12 cellular contexts compared by ENCODE assay signal in genomic region chr5:56317923-56318561, GRCh38.
DNase-seq lines count a peak whose midpoint lies in the region; ATAC-seq and TF ChIP-seq lines count a peak whose summit lies in the region.
"Had no signal": no experiment of that assay in that cellular context is flagged by ENCODE, and none has a peak within 500 bp of the region (broad histone marks: within the 10 kb centered on the region; RNA-seq: fewer than 3 reads in every experiment).

No MANE protein-coding gene starts in this region.

- no peaks in the 10 kb centered on the region for H3K36me3 Mint-ChIP-seq in memory B cell
- H3K36me3 Mint-ChIP-seq in CD14-positive monocyte = no peaks in the 10 kb centered on the region

- intact Hi-C loops in CD14-positive monocyte (cut with micrococcal nuclease) = no loop called here

- H3K27me3 Mint-ChIP-seq in memory B cell (no peaks in the 10 kb centered on the region), CD14-positive monocyte (ENCODE audit: low read depth in 3 of 3) (peaks cover 0 to 1% (median 1%) of the 10 kb centered on the region in 3 donors)

- ATAC-seq in GM18867 (IDR thresholded peaks at IDR 0.05; ENCODE audit: unreplicated experiment) = peak; percentile 61
- peak; percentile 56 for ATAC-seq in GM21526 (IDR thresholded peaks at IDR 0.05; ENCODE audit: low FRiP score, unreplicated experiment)
- ATAC-seq in HG03135 (IDR thresholded peaks at IDR 0.05; ENCODE audit: unreplicated experiment) = peak; percentile 81
- ATAC-seq in memory B cell (ENCODE audit: low read depth) = peak; percentile 91

- TF ChIP-seq CTCF in CD14-positive monocyte (IDR thresholded peaks at IDR 0.05) = no peak

- H3K4me3 Mint-ChIP-seq in memory B cell = no peak overlapping the region
- H3K4me3 Mint-ChIP-seq in CD14-positive monocyte = no peak overlapping the region

- H3K4me1 Mint-ChIP-seq in memory B cell (peaks cover 14% of the 10 kb centered on the region), CD14-positive monocyte (peaks cover 5% of the 10 kb centered on the region)

- H3K27ac Mint-ChIP-seq in memory B cell (peak overlapping the region; percentile 45), CD14-positive monocyte (no peak overlapping the region)

- H3K9me3 Mint-ChIP-seq in memory B cell (no peaks in the 10 kb centered on the region), CD14-positive monocyte (peaks cover 0 to 4% (median 0%) of the 10 kb centered on the region in 7 donors)

- DNase-seq in memory B cell (ENCODE audit: low spot score in 2 of 2) = no peak
- DNase-seq in activated effector memory CD4-positive, alpha-beta T cell treated with anti-CD3 and anti-CD28 coated beads, Interleukin-2, amount 50 U/mL, for 16 hours = no peak
- no peak for DNase-seq in CD14-positive monocyte (ENCODE audit: low spot score)
- DNase-seq in stimulated activated CD4-positive, alpha-beta T cell treated with anti-CD3 and anti-CD28 coated beads, Interleukin-15, amount 100 ng/mL, for 24 hours = no peak
- DNase-seq in NOMO-1 (lab: John Stamatoyannopoulos, UW; ENCODE audit: unreplicated experiment in 2 of 2) = no peak
- DNase-seq: foreskin fibroblast, MV-4-11, NCI-H510A, substantia nigra had no signal
